Comparison of ENCODE assay signal across 10 cellular contexts in the genomic region with DNA sequence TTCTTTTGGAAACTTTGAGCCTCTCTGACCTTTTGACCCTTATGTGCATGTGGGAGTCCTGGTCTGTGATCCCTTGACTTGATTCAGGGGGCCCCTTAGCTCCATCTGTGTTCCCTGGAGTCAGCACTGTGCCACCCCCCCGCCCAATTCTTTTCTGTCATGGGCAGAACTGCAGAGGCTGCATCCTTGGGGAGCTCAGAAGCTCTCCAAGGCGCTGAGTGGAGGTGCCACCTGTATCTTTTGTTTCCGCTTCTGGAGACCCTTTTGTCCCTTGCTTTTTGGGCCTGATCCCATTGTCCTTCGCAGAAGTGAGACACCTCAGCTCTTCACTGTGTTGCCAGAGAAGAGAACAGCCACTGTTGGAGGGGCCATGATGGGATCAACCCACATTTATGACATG. TPM values are rescaled to one million over a fixed set of nuclear protein-coding genes. Genes with fewer than 3 reads are reported as not detected.
DNase-seq lines count a peak whose midpoint lies in the region; TF ChIP-seq lines count a peak whose summit lies in the region.
"Had no signal": no experiment of that assay in that cellular context is flagged by ENCODE, and none has a peak within 500 bp of the region (broad histone marks: within the 10 kb centered on the region; RNA-seq: fewer than 3 reads in every experiment).

No MANE protein-coding gene starts in this region.

- dilution Hi-C loops in mammary epithelial cell (cut with HindIII; ENCODE audit: low sequenced_read_pairs) = no loop called here

- H3K79me2 ChIP-seq in mammary epithelial cell (ENCODE audit: insufficient read depth, low read length) = peaks cover 59% of the 10 kb centered on the region

- peak overlapping the region; percentile 88 to 98 for H3K27ac ChIP-seq in breast epithelium
- H3K27ac ChIP-seq in mammary epithelial cell (ENCODE audit: insufficient read depth, low read depth, low read length) = no peak overlapping the region

- no peaks in the 10 kb centered on the region for H3K27me3 Mint-ChIP-seq in activated T-helper 2 cell treated with anti-CD3 and anti-CD28 coated beads, Interferon-gamma antibody, Interleukin-2, Interleukin-4, amounts not matched to agents 10 μg/mL and 5 μg/mL and 100 μg/mL, durations not matched to agents 14 hours and 24 hours and 36 hours (ENCODE audit: low read depth)
- H3K27me3 Mint-ChIP-seq in mesothelial cell of epicardium (ENCODE audit: low read depth) = no peaks in the 10 kb centered on the region
- no peaks in the 10 kb centered on the region for H3K27me3 Mint-ChIP-seq in type B pancreatic cell

- BruUV-seq in mammary epithelial cell (replicated peaks; lab: Mats Ljungman, UMichigan) = no TSS peak

- in situ Hi-C loops in mammary epithelial cell (cut with MboI; ENCODE audit: low sequenced_read_pairs in 2 of 2) = no loop called here

- H3K9me3 ChIP-seq in breast epithelium (no peaks in the 10 kb centered on the region), mammary epithelial cell (replicated peaks; ENCODE audit: insufficient read depth, low read length) (no peaks in the 10 kb centered on the region)

- H3K4me1 ChIP-seq in breast epithelium (no peaks in the 10 kb centered on the region), mammary epithelial cell (ENCODE audit: insufficient read depth, low read length) (peaks cover 22% of the 10 kb centered on the region)

- H3K27me3 ChIP-seq in breast epithelium = no peaks in the 10 kb centered on the region
- no peaks in the 10 kb centered on the region for H3K27me3 ChIP-seq in mammary epithelial cell (ENCODE audit: insufficient read depth, low read length)

- intact Hi-C loops in breast epithelium (cut with DNase I; ENCODE audit: low total_unique reads) = no loop called here
- intact Hi-C loops in mammary epithelial cell (cut with micrococcal nuclease) = loop anchor here (1.0 to 5.0 kb wide), 4 partner anchors 65 to 191 kb away; a partner anchor contains a TSS
- intact Hi-C loops in activated T-helper 2 cell treated with anti-CD3 and anti-CD28 coated beads, Interferon-gamma antibody, Interleukin-2, Interleukin-4, amounts not matched to agents 10 μg/mL and 5 μg/mL and 100 μg/mL, durations not matched to agents 14 hours and 24 hours and 36 hours (cut with micrococcal nuclease) = no loop called here

- TF ChIP-seq CTCF in breast epithelium (IDR thresholded peaks at IDR 0.05) = no peak
- TF ChIP-seq CTCF in mammary epithelial cell (conservative IDR thresholded peaks at IDR 0.05 in 1 of 2, IDR thresholded peaks at IDR 0.05 in 1 of 2; ENCODE audit: extremely low read depth in 1 of 2, insufficient read depth in 1 of 2, low read depth in 1 of 2, low read length in 2 of 2) = no peak
- TF ChIP-seq CTCF in mesothelial cell of epicardium (IDR thresholded peaks at IDR 0.05; ENCODE audit: unreplicated experiment) = no peak
- no peak for TF ChIP-seq CTCF in type B pancreatic cell (conservative IDR thresholded peaks at IDR 0.05)

- CTCF ChIA-PET in mammary epithelial cell (lab: Charles Lee; ENCODE audit: low non-redundant PET) = interaction anchor here (0.6 to 0.8 kb wide), 2 partner anchors 16 to 58 kb away, joined by 4 read pairs; a partner anchor contains a TSS

- H4K20me1 ChIP-seq in mammary epithelial cell (ENCODE audit: insufficient read depth, low read length) = no peaks in the 10 kb centered on the region

- no peak overlapping the region for H2AFZ ChIP-seq in mammary epithelial cell (ENCODE audit: low read depth, low read length)

- no peak overlapping the region for H3K9ac ChIP-seq in mammary epithelial cell (ENCODE audit: insufficient read depth, low read length)

- H3K9me3 Mint-ChIP-seq in activated T-helper 2 cell treated with anti-CD3 and anti-CD28 coated beads, Interferon-gamma antibody, Interleukin-2, Interleukin-4, amounts not matched to agents 10 μg/mL and 5 μg/mL and 100 μg/mL, durations not matched to agents 14 hours and 24 hours and 36 hours = no peaks in the 10 kb centered on the region
- H3K9me3 Mint-ChIP-seq in mesothelial cell of epicardium (peaks cover 12% of the 10 kb centered on the region), type B pancreatic cell (no peaks in the 10 kb centered on the region)

- no peak for TF ChIP-seq POLR2A in breast epithelium (IDR thresholded peaks at IDR 0.05)

- H3K36me3 Mint-ChIP-seq in activated T-helper 2 cell treated with anti-CD3 and anti-CD28 coated beads, Interferon-gamma antibody, Interleukin-2, Interleukin-4, amounts not matched to agents 10 μg/mL and 5 μg/mL and 100 μg/mL, durations not matched to agents 14 hours and 24 hours and 36 hours (ENCODE audit: low read depth) = peaks cover 81% of the 10 kb centered on the region
- H3K36me3 Mint-ChIP-seq in mesothelial cell of epicardium (peaks cover 48% of the 10 kb centered on the region), type B pancreatic cell (peaks cover 51% of the 10 kb centered on the region)

- DNase-seq in breast epithelium (ENCODE audit: low spot score in 2 of 2) (no peak), mammary epithelial cell (no peak), mesothelial cell of epicardium (ENCODE audit: low spot score in 2 of 2, unreplicated experiment in 2 of 2) (peak in 1 of 2 experiments; percentile 27), type B pancreatic cell (ENCODE audit: extremely low spot score, unreplicated experiment) (no peak), amniotic stem cell (lab: John Stamatoyannopoulos, UW) (no peak), NCI-H345 (lab: John Stamatoyannopoulos, UW) (no peak), NCI-H2171 treated with DMSO at 0.1 percent for 48 hours (lab: John Stamatoyannopoulos, UW) (no peak)
- no peak for DNase-seq in activated T-helper 2 cell treated with anti-CD3 and anti-CD28 coated beads, Interferon-gamma antibody, Interleukin-2, Interleukin-4, amounts not matched to agents 10 μg/mL and 5 μg/mL and 100 μg/mL, durations not matched to agents 14 hours and 24 hours and 36 hours (ENCODE audit: low spot score)
- DNase-seq: NCI-H524 treated with DMSO at 0.1 percent for 48 hours had no signal

- 93% methylated on average over 4 of the region's 4 CpGs for WGBS in mammary epithelial cell (ENCODE audit: low coverage, missing lambda C conversion rate)

- no peak overlapping the region for H3K4me3 Mint-ChIP-seq in activated T-helper 2 cell treated with anti-CD3 and anti-CD28 coated beads, Interferon-gamma antibody, Interleukin-2, Interleukin-4, amounts not matched to agents 10 μg/mL and 5 μg/mL and 100 μg/mL, durations not matched to agents 14 hours and 24 hours and 36 hours (ENCODE audit: low read depth)
- H3K4me3 Mint-ChIP-seq in mesothelial cell of epicardium (no peak overlapping the region), type B pancreatic cell (peak overlapping the region; percentile 94)

- no peak overlapping the region for H3K4me2 ChIP-seq in mammary epithelial cell (ENCODE audit: insufficient read depth, low read depth, low read length)

- no peak overlapping the region for H3K4me3 ChIP-seq in breast epithelium
- no peak overlapping the region for H3K4me3 ChIP-seq in mammary epithelial cell (replicated peaks in 1 of 3; ENCODE audit: insufficient read depth in 1 of 3, low read depth in 2 of 3, low read length in 3 of 3)

- H3K4me1 Mint-ChIP-seq in activated T-helper 2 cell treated with anti-CD3 and anti-CD28 coated beads, Interferon-gamma antibody, Interleukin-2, Interleukin-4, amounts not matched to agents 10 μg/mL and 5 μg/mL and 100 μg/mL, durations not matched to agents 14 hours and 24 hours and 36 hours (ENCODE audit: low read depth) = peaks cover 63% of the 10 kb centered on the region
- H3K4me1 Mint-ChIP-seq in mesothelial cell of epicardium (peaks cover 23% of the 10 kb centered on the region), type B pancreatic cell (ENCODE audit: unreplicated experiment) (peaks cover 30% of the 10 kb centered on the region)

- H3K27ac Mint-ChIP-seq in activated T-helper 2 cell treated with anti-CD3 and anti-CD28 coated beads, Interferon-gamma antibody, Interleukin-2, Interleukin-4, amounts not matched to agents 10 μg/mL and 5 μg/mL and 100 μg/mL, durations not matched to agents 14 hours and 24 hours and 36 hours = peak overlapping the region; percentile 30
- H3K27ac Mint-ChIP-seq in mesothelial cell of epicardium = peak overlapping the region; percentile 91
- H3K27ac Mint-ChIP-seq in type B pancreatic cell = peak overlapping the region; percentile 97

- H3K36me3 ChIP-seq in breast epithelium (peaks cover 14% of the 10 kb centered on the region), mammary epithelial cell (ENCODE audit: insufficient read depth, low read length) (peaks cover 48% of the 10 kb centered on the region)

RNA-seq across cellular contexts. Expression of a gene that starts 2.4 kb away (rescaled TPM):
- total RNA-seq in breast epithelium (10 to 100 TPM; 37.9 to 40.6 (median 38.6) TPM), mammary epithelial cell (10 to 100 TPM; 34.0 to 48.1 TPM), mesothelial cell of epicardium (81.6 to 88.0 TPM (median 87.0 TPM) in 3 replicates), type B pancreatic cell (ENCODE audit: low replicate concordance) (44.1 and 49.9 TPM in 2 replicates)
- polyA plus RNA-seq in mammary epithelial cell = 21.4 TPM
- polyA minus RNA-seq in mammary epithelial cell = 52.2 TPM
- total RNA-seq in activated T-helper 2 cell treated with anti-CD3 and anti-CD28 coated beads, Interferon-gamma antibody, Interleukin-2, Interleukin-4, amounts not matched to agents 10 μg/mL and 5 μg/mL and 100 μg/mL, durations not matched to agents 14 hours and 24 hours and 36 hours = 75.6 and 83.7 TPM in 2 replicates

RNA-seq across cellular contexts. Expression of a gene that starts 15.5 kb away (rescaled TPM):
- total RNA-seq in breast epithelium = 100 to 1,000 TPM; 144 to 163 (median 154) TPM
- total RNA-seq in mammary epithelial cell = 100 to 1,000 TPM; 128 to 189 TPM
- 101 TPM for polyA plus RNA-seq in mammary epithelial cell
- polyA minus RNA-seq in mammary epithelial cell = 169 TPM
- 252 and 268 TPM in 2 replicates for total RNA-seq in activated T-helper 2 cell treated with anti-CD3 and anti-CD28 coated beads, Interferon-gamma antibody, Interleukin-2, Interleukin-4, amounts not matched to agents 10 μg/mL and 5 μg/mL and 100 μg/mL, durations not matched to agents 14 hours and 24 hours and 36 hours
- 182 to 201 TPM (median 195 TPM) in 3 replicates for total RNA-seq in mesothelial cell of epicardium
- total RNA-seq in type B pancreatic cell (ENCODE audit: low replicate concordance) = 192 and 210 TPM in 2 replicates

RNA-seq across cellular contexts. Expression of a gene that starts 18.7 kb away (rescaled TPM):
- under 1 TPM in 1 of 3 donors, not detected in 2; 0.29 TPM for total RNA-seq in breast epithelium
- under 1 TPM in 1 of 2 donors, not detected in 1; under 0.01 TPM for total RNA-seq in mammary epithelial cell
- not detected for polyA plus RNA-seq in mammary epithelial cell
- polyA minus RNA-seq in mammary epithelial cell = not detected
- 0.18 TPM in 1 of 2 replicates, not detected in the other for total RNA-seq in activated T-helper 2 cell treated with anti-CD3 and anti-CD28 coated beads, Interferon-gamma antibody, Interleukin-2, Interleukin-4, amounts not matched to agents 10 μg/mL and 5 μg/mL and 100 μg/mL, durations not matched to agents 14 hours and 24 hours and 36 hours
- 4.7 to 5.7 TPM (median 4.9 TPM) in 3 replicates for total RNA-seq in mesothelial cell of epicardium
- 3.7 TPM in 1 of 2 replicates, not detected in the other for total RNA-seq in type B pancreatic cell (ENCODE audit: low replicate concordance)

RNA-seq across cellular contexts. Expression of a gene that starts 41.4 kb away (rescaled TPM):
- total RNA-seq in breast epithelium = 1 to 10 TPM in 1 of 3 donors, under 1 TPM in 1, not detected in 1; 0.32 to 1.3 TPM
- total RNA-seq in mammary epithelial cell = under 1 TPM in 1 of 2 donors, not detected in 1; 0.61 TPM
- polyA plus RNA-seq in mammary epithelial cell = 0.52 TPM
- polyA minus RNA-seq in mammary epithelial cell = not detected
- total RNA-seq in activated T-helper 2 cell treated with anti-CD3 and anti-CD28 coated beads, Interferon-gamma antibody, Interleukin-2, Interleukin-4, amounts not matched to agents 10 μg/mL and 5 μg/mL and 100 μg/mL, durations not matched to agents 14 hours and 24 hours and 36 hours = 0.46 and 0.78 TPM in 2 replicates
- total RNA-seq in mesothelial cell of epicardium = not detected in 3 replicates
- total RNA-seq in type B pancreatic cell (ENCODE audit: low replicate concordance) = not detected in 2 replicates

RNA-seq across cellular contexts. Expression of a gene that starts 55.8 kb away (rescaled TPM):
- under 1 TPM in 2 of 3 donors, not detected in 1; 0.59 to 0.98 TPM for total RNA-seq in breast epithelium
- total RNA-seq in mammary epithelial cell = 10 to 100 TPM in 1 of 2 donors, 1 to 10 TPM in 1; 1.3 to 21.5 TPM
- polyA plus RNA-seq in mammary epithelial cell = 8.3 TPM
- not detected for polyA minus RNA-seq in mammary epithelial cell
- total RNA-seq in activated T-helper 2 cell treated with anti-CD3 and anti-CD28 coated beads, Interferon-gamma antibody, Interleukin-2, Interleukin-4, amounts not matched to agents 10 μg/mL and 5 μg/mL and 100 μg/mL, durations not matched to agents 14 hours and 24 hours and 36 hours = 0.69 and 0.75 TPM in 2 replicates
- 1.1 to 1.2 TPM (median 1.2 TPM) in 3 replicates for total RNA-seq in mesothelial cell of epicardium
- 5.7 TPM in 1 of 2 replicates, not detected in the other for total RNA-seq in type B pancreatic cell (ENCODE audit: low replicate concordance)
- polyA plus RNA-seq: small intestine had no signal

Comparison
In these comparisons a context has a peak if more than half of its experiments do, and no peak if none do; other contexts are left out.
1. H3K27ac Mint-ChIP-seq: peak in every context shown above with its lines; median percentile 97 in type B pancreatic cell; 91 in mesothelial cell of epicardium; 30 in activated T-helper 2 cell treated with anti-CD3 and anti-CD28 coated beads, Interferon-gamma antibody, Interleukin-2, Interleukin-4, amounts not matched to agents 10 μg/mL and 5 μg/mL and 100 μg/mL, durations not matched to agents 14 hours and 24 hours and 36 hours.